ENCODE assay signal across 13 cellular contexts in genomic region chr11:9624448-9624847, GRCh38. TPM values are rescaled to one million over a fixed set of nuclear protein-coding genes. Genes with fewer than 3 reads are reported as not detected.
A peak's percentile ranks its signal among the peaks of the same experiment; 100 is the strongest.
DNase-seq lines count a peak whose midpoint lies in the region; ATAC-seq and TF ChIP-seq lines count a peak whose summit lies in the region.
"Had no signal": no experiment of that assay in that cellular context is flagged by ENCODE, and none has a peak within 500 bp of the region (broad histone marks: within the 10 kb centered on the region; RNA-seq: fewer than 3 reads in every experiment).

No MANE protein-coding gene starts in this region.

- no peaks in the 10 kb centered on the region for H3K27me3 Mint-ChIP-seq in mesothelial cell of epicardium (ENCODE audit: low read depth)

- no peak overlapping the region for H3K4me2 ChIP-seq in OCI-LY1 (ENCODE audit: low read length)
- H3K4me2 ChIP-seq: A549 had no signal

- H3K9me3 Mint-ChIP-seq in mesothelial cell of epicardium = no peaks in the 10 kb centered on the region
- H3K9me3 Mint-ChIP-seq in stimulated activated effector memory CD8-positive, alpha-beta T cell treated with anti-CD3 and anti-CD28 coated beads, Interleukin-12 subunit alpha, Interleukin-12 subunit beta, amount 100 ng/mL, for 72 hours = no peaks in the 10 kb centered on the region
- H3K9me3 Mint-ChIP-seq: CD8-positive, alpha-beta memory T cell had no signal

- H3K4me3 Mint-ChIP-seq in mesothelial cell of epicardium = no peak overlapping the region
- H3K4me3 Mint-ChIP-seq in stimulated activated effector memory CD8-positive, alpha-beta T cell treated with anti-CD3 and anti-CD28 coated beads, Interleukin-12 subunit alpha, Interleukin-12 subunit beta, amount 100 ng/mL, for 72 hours = no peak overlapping the region
- H3K4me3 Mint-ChIP-seq: CD14-positive monocyte; CD8-positive, alpha-beta memory T cell had no signal

- peaks cover 16% of the 10 kb centered on the region for H3K4me1 Mint-ChIP-seq in mesothelial cell of epicardium
- H3K4me1 Mint-ChIP-seq in stimulated activated effector memory CD8-positive, alpha-beta T cell treated with anti-CD3 and anti-CD28 coated beads, Interleukin-12 subunit alpha, Interleukin-12 subunit beta, amount 100 ng/mL, for 72 hours = no peaks in the 10 kb centered on the region
- H3K4me1 Mint-ChIP-seq: CD8-positive, alpha-beta memory T cell had no signal

- no peak for TF ChIP-seq CTCF in OCI-LY1 (IDR thresholded peaks at IDR 0.05; ENCODE audit: low read length)
- no peak for TF ChIP-seq CTCF in coronary artery (IDR thresholded peaks at IDR 0.05)
- no peak for TF ChIP-seq CTCF in mesothelial cell of epicardium (IDR thresholded peaks at IDR 0.05; ENCODE audit: unreplicated experiment)

- H3K9ac ChIP-seq in OCI-LY1 (ENCODE audit: low read length) = no peak overlapping the region

- peaks cover 67% of the 10 kb centered on the region for H3K4me1 ChIP-seq in OCI-LY1 (ENCODE audit: insufficient read depth, low read length, severe bottlenecking)
- H3K4me1 ChIP-seq: A549 had no signal

- ATAC-seq in stimulated activated effector memory CD8-positive, alpha-beta T cell treated with anti-CD3 and anti-CD28 coated beads, Interleukin-12 subunit alpha, Interleukin-12 subunit beta, amount 100 ng/mL, for 72 hours = no peak
- ATAC-seq in GM19023 (IDR thresholded peaks at IDR 0.05; ENCODE audit: unreplicated experiment) = no peak
- ATAC-seq: A549, GM12878, HepG2 had no signal

- H3K4me3 ChIP-seq in OCI-LY1 (ENCODE audit: low read depth, low read length, poor library complexity, severe bottlenecking) (no peak overlapping the region), coronary artery (no peak overlapping the region)
- H3K4me3 ChIP-seq: A549, GM12878, HAP-1 had no signal

- peak overlapping the region; percentile 52 for H3K27ac ChIP-seq in OCI-LY1 (ENCODE audit: low read depth, low read length, poor library complexity, severe bottlenecking)
- H3K27ac ChIP-seq in coronary artery = no peak overlapping the region
- H3K27ac ChIP-seq: A549 had no signal

- H3K79me2 ChIP-seq in OCI-LY1 (ENCODE audit: insufficient read depth, low read length) = no peaks in the 10 kb centered on the region

- H3K36me3 Mint-ChIP-seq in mesothelial cell of epicardium = peaks cover 1% of the 10 kb centered on the region
- no peaks in the 10 kb centered on the region for H3K36me3 Mint-ChIP-seq in stimulated activated effector memory CD8-positive, alpha-beta T cell treated with anti-CD3 and anti-CD28 coated beads, Interleukin-12 subunit alpha, Interleukin-12 subunit beta, amount 100 ng/mL, for 72 hours
- H3K36me3 Mint-ChIP-seq: CD14-positive monocyte; CD8-positive, alpha-beta memory T cell had no signal

- H3K27ac Mint-ChIP-seq in mesothelial cell of epicardium = peak overlapping the region; percentile 48
- no peak overlapping the region for H3K27ac Mint-ChIP-seq in stimulated activated effector memory CD8-positive, alpha-beta T cell treated with anti-CD3 and anti-CD28 coated beads, Interleukin-12 subunit alpha, Interleukin-12 subunit beta, amount 100 ng/mL, for 72 hours

- H3K36me3 ChIP-seq in OCI-LY1 (ENCODE audit: insufficient read depth, low read length) = no peaks in the 10 kb centered on the region
- H3K36me3 ChIP-seq: HAP-1 had no signal

- no peaks in the 10 kb centered on the region for H3F3A ChIP-seq in OCI-LY1 (ENCODE audit: insufficient read depth, low read length)

- H3K9me3 ChIP-seq in OCI-LY1 (ENCODE audit: low read length) = no peaks in the 10 kb centered on the region
- H3K9me3 ChIP-seq: A549, HAP-1 had no signal

- H3K27me3 ChIP-seq in OCI-LY1 (ENCODE audit: insufficient read depth, low read length) = no peaks in the 10 kb centered on the region

- H3K9me2 ChIP-seq in OCI-LY1 (ENCODE audit: low read depth, low read length) = no peaks in the 10 kb centered on the region

- H4K20me1 ChIP-seq in OCI-LY1 (ENCODE audit: insufficient read depth, low read length) = no peaks in the 10 kb centered on the region

- H2AFZ ChIP-seq in OCI-LY1 (ENCODE audit: low read length) = no peak overlapping the region

- DNase-seq in coronary artery (ENCODE audit: low spot score) (peak; percentile 8), mesothelial cell of epicardium (ENCODE audit: low spot score in 2 of 2, unreplicated experiment in 2 of 2) (no peak), DMS153 treated with DMSO at 0.1 percent for 48 hours (lab: John Stamatoyannopoulos, UW; ENCODE audit: unreplicated experiment) (no peak)
- DNase-seq in stimulated activated effector memory CD8-positive, alpha-beta T cell treated with anti-CD3 and anti-CD28 coated beads, Interleukin-12 subunit alpha, Interleukin-12 subunit beta, amount 100 ng/mL, for 72 hours (ENCODE audit: low spot score in 2 of 2) = no peak
- DNase-seq: CD8-positive, alpha-beta memory T cell; GOT3 had no signal

RNA-seq across cellular contexts. Expression of gene SWAP70, which starts 39.4 kb away (rescaled TPM):
- total RNA-seq in mesothelial cell of epicardium = 22.9 to 25.9 TPM (median 24.0 TPM) in 3 replicates

RNA-seq across cellular contexts. Expression of gene WEE1, which starts 51.0 kb away (rescaled TPM):
- total RNA-seq in mesothelial cell of epicardium = 64.7 to 67.2 TPM (median 66.4 TPM) in 3 replicates
